7 cellular contexts compared by ENCODE assay signal in the genomic region with DNA sequence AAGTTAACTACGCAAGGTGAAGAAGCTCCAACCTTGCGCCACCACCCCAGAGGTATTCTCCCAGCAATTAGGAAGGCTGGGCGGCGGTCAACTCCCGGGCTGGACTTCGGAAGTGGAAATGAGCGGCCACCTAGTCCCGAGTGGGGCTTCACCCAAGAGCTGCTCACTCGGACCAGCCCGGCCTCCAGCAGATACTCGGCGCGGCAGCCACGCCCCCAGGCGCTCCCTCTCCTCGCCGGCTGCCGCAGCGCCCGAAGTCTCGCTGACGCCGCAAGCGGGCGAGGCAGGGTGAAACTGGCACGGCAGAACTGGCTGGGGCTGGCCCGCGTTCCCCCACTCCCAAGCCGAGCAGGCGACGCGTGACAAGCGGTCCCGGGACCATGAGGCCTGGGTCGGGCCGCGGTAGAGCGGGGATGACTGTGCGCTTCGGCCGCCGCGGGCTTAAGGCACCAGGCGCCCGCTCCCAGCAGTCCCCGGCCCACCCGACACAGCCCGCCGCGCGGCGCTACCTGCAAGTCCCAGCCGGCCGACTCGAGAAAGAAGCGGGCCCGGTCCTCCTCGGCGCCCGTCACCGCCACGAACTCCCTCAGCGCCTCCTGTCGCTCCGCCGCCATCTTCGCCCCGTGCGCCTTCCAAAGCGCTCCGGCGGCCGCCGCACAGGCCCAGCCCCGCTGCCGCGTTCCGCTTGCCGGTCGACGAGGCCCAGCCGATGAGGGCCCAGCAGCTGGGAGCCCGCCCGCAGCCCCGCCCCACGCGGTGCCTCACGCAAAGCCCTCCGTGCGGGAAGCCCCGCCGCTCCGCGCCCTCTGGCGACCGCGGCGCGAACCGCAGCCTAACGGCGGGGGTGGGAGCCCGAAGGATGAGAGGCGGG.
A peak's percentile ranks its signal among the peaks of the same experiment; 100 is the strongest.
DNase-seq lines count a peak whose midpoint lies in the region; ATAC-seq and TF ChIP-seq lines count a peak whose summit lies in the region.

Gene NSFL1C (minus strand): TSS at position 639 of the 871 bp plus-strand sequence. CDS start 25 bp downstream, at position 614.

- TF ChIP-seq POLR2A in GM18505 (IDR thresholded peaks at IDR 0.05; ENCODE audit: borderline replicate concordance, extremely low read depth, insufficient read depth, insufficient read length): peak; percentile 81

- TF ChIP-seq CTCF in astrocyte of the cerebellum (IDR thresholded peaks at IDR 0.05; ENCODE audit: low read depth, low read length, missing control alignments) (peak; percentile 82), retinal pigment epithelial cell (conservative IDR thresholded peaks at IDR 0.05; ENCODE audit: low read depth, low read length) (peak; percentile 81)

- peak; percentile 86 for DNase-seq in NCI-H2029 (lab: John Stamatoyannopoulos, UW)
- DNase-seq in T-helper 22 cell (ENCODE audit: low read depth): peak; percentile 93
- DNase-seq in astrocyte of the cerebellum (ENCODE audit: low read depth): peak; percentile 84
- peak; percentile 83 to 93 for DNase-seq in hippocampal formation (lab: John Stamatoyannopoulos, UW)
- peak; percentile 73 for DNase-seq in retinal pigment epithelial cell (ENCODE audit: low read depth)

- H3K4me3 ChIP-seq in astrocyte of the cerebellum (ENCODE audit: low read depth, low read length) (peak within 1 kb of the TSS; percentile 90), retinal pigment epithelial cell (ENCODE audit: low read length) (peak within 1 kb of the TSS; percentile 78)

- ATAC-seq in GM18505 (IDR thresholded peaks at IDR 0.05; ENCODE audit: unreplicated experiment): peak; percentile 89
- ATAC-seq in HG02973 (IDR thresholded peaks at IDR 0.05; ENCODE audit: unreplicated experiment): peak; percentile 87

- in situ Hi-C loops in astrocyte of the cerebellum (cut with HindIII; ENCODE audit: low sequenced_read_pairs): no loop called here

Comparison
In these comparisons a context has a peak if more than half of its experiments do, and no peak if none do; other contexts are left out.
1. Peak in every context shown above with its lines: DNase-seq, ATAC-seq and H3K4me3 ChIP-seq.